ENCODE assay signal across 8 cellular contexts in the genomic region with DNA sequence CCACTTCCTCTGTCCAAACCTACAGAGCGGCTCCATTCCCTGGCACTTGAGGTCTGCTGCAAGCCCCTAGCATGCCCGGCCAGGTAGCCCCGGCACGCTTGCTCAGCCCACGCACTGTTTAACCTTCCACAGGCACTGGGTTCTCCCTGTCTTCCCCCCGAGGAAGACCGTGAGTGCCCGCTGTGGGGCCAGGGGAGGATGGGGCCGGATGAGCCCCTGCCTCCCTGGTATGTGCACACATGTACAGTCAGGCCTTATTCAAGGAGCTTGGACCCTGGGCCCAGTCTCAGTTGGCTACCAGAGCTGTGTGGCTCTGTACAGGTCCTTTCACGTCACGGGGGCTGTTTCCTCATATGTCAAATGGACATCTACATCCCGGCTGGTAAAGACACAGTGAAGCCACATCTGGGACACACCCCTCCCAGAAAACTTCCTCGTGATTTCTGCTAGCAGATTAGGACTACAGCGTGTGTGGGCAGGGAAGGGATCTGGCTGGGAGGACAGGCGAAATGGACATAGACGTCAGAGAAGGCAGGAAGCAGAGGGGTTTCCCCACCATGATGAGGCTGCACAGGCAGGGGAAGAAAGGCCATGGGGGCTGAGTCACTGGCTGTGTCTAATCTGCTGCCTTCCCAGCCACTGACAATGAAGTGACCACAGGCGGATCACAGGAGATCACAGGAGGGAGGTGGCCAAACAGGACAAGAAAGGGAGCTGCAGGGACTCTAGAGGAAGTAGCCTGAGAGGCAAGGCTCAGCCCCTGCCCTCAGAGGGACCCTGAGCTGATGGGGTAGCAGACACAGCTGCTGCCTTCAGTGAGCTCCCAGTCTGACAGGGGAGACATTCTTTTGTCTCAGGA.
DNase-seq lines count a peak whose midpoint lies in the region; ATAC-seq, FAIRE-seq and TF ChIP-seq lines count a peak whose summit lies in the region.

No MANE protein-coding gene starts in this region.

- H3K27me3 ChIP-seq in GM12878 (replicated peaks in 1 of 2; ENCODE audit: control insufficient read depth in 2 of 2, insufficient read depth in 2 of 2, low read length in 1 of 2) (no peaks in the 10 kb centered on the region), upper lobe of right lung (no peaks in the 10 kb centered on the region)

- H3K4me3 ChIP-seq in GM12878 (no peak overlapping the region), upper lobe of right lung (no peak overlapping the region)

- H3K79me2 ChIP-seq in GM12878 (ENCODE audit: control insufficient read depth, insufficient read depth, low read length) = no peaks in the 10 kb centered on the region

- H3K36me3 ChIP-seq in GM12878 (ENCODE audit: control insufficient read depth in 2 of 2, insufficient read depth in 2 of 2, low read length in 1 of 2) = no peaks in the 10 kb centered on the region
- no peaks in the 10 kb centered on the region for H3K36me3 ChIP-seq in upper lobe of right lung

- CTCF ChIA-PET in activated CD8-positive, alpha-beta memory T cell treated with anti-CD3 and anti-CD28 coated beads, Interleukin-2, amount 10 ng/mL, durations not matched to agents 7 days and 5 days (lab: Charles Lee) = interaction anchor here (0.8 to 6.6 kb wide), 9 partner anchors 10 to 343 kb away, joined by 3 to 39 read pairs (median 5); a partner anchor contains a TSS
- CTCF ChIA-PET in GM12878 (lab: Yijun Ruan, JAX) = interaction anchor here (1.0 to 5.9 kb wide), 13 partner anchors 9 to 356 kb away, joined by 3 to 50 read pairs (median 4); no protein-coding TSS in a partner anchor

- no peak for TF ChIP-seq RAD21 in GM12878 (IDR thresholded peaks at IDR 0.05; ENCODE audit: insufficient read depth, low read depth, low read length)

- POLR2A ChIA-PET in GM12878 (lab: Charles Lee) = interaction anchor here (0.7 to 2.4 kb wide), 3 partner anchors 9 to 208 kb away, joined by 3 to 13 read pairs (median 13); no protein-coding TSS in a partner anchor

- H3K9ac ChIP-seq in GM12878 (ENCODE audit: control insufficient read depth, insufficient read depth, low read length) = no peak overlapping the region

- no peaks in the 10 kb centered on the region; the same call in 2 of the 3 replicates for H3K9me3 ChIP-seq in GM12878 (replicated peaks; ENCODE audit: control insufficient read depth, insufficient read depth, low read length)
- no peaks in the 10 kb centered on the region for H3K9me3 ChIP-seq in upper lobe of right lung

- no peak overlapping the region for H2AFZ ChIP-seq in GM12878 (ENCODE audit: control insufficient read depth, low read depth, low read length)

- H3K4me2 ChIP-seq in GM12878 (ENCODE audit: control insufficient read depth, insufficient read depth) = no peak overlapping the region

- peaks cover 9% of the 10 kb centered on the region for H3K4me1 Mint-ChIP-seq in activated CD8-positive, alpha-beta memory T cell treated with anti-CD3 and anti-CD28 coated beads, Interleukin-2, amount 10 ng/mL, durations not matched to agents 7 days and 5 days

- intact Hi-C loops in GM12878 (cut with micrococcal nuclease; ENCODE audit: unreplicated experiment) = no loop called here
- intact Hi-C loops in upper lobe of right lung (cut with DNase I) = no loop called here

- no peak for TF ChIP-seq CTCF in GM12878 (IDR thresholded peaks at IDR 0.05 in 2 of 3, conservative IDR thresholded peaks at IDR 0.05 in 1 of 3; ENCODE audit: control insufficient read depth in 2 of 3, extremely low read depth in 1 of 3, insufficient read depth in 1 of 3, low read depth in 3 of 3, low read length in 3 of 3)
- TF ChIP-seq CTCF in upper lobe of right lung (IDR thresholded peaks at IDR 0.05) = no peak

- SMC1A ChIA-PET in GM12878 (lab: Charles Lee; ENCODE audit: uncharacterized antibody, unreplicated experiment) = interaction anchor here (0.9 to 3.0 kb wide), 7 partner anchors 9 to 60 kb away, joined by 3 to 18 read pairs (median 4); no protein-coding TSS in a partner anchor

- no peaks in the 10 kb centered on the region for H3K9me3 Mint-ChIP-seq in activated CD8-positive, alpha-beta memory T cell treated with anti-CD3 and anti-CD28 coated beads, Interleukin-2, amount 10 ng/mL, durations not matched to agents 7 days and 5 days (ENCODE audit: low read depth)

- H3K27ac Mint-ChIP-seq in activated CD8-positive, alpha-beta memory T cell treated with anti-CD3 and anti-CD28 coated beads, Interleukin-2, amount 10 ng/mL, durations not matched to agents 7 days and 5 days = no peak overlapping the region

- BruUV-seq in GM12878 (replicated peaks; lab: Mats Ljungman, UMichigan) = no TSS peak

- in situ Hi-C loops in GM12878 (cut with MboI) = no loop called here

- H3K4me3 Mint-ChIP-seq in activated CD8-positive, alpha-beta memory T cell treated with anti-CD3 and anti-CD28 coated beads, Interleukin-2, amount 10 ng/mL, durations not matched to agents 7 days and 5 days = no peak overlapping the region

- ATAC-seq in activated CD8-positive, alpha-beta memory T cell treated with anti-CD3 and anti-CD28 coated beads, Interleukin-2, amount 10 ng/mL, durations not matched to agents 7 days and 5 days = peak; percentile 56
- ATAC-seq in GM12878 = peak; percentile 77
- ATAC-seq in left lobe of liver = peak; percentile 63
- peak; percentile 80 for ATAC-seq in upper lobe of right lung

- H4K20me1 ChIP-seq in GM12878 (ENCODE audit: control insufficient read depth, insufficient read depth) = no peaks in the 10 kb centered on the region

- RAD21 ChIA-PET in GM12878 (lab: Charles Lee; ENCODE audit: unreplicated experiment) = interaction anchor here (0.6 to 1.9 kb wide), 8 partner anchors 9 to 295 kb away, joined by 3 to 7 read pairs (median 5); a partner anchor contains a TSS

- peak; percentile 56 for DNase-seq in activated CD8-positive, alpha-beta memory T cell treated with anti-CD3 and anti-CD28 coated beads, Interleukin-2, amount 10 ng/mL, durations not matched to agents 7 days and 5 days
- DNase-seq in activated CD8-positive, alpha-beta memory T cell treated with anti-CD3 and anti-CD28 coated beads, Interleukin-2, amount 50 U/mL, for 4 hours = no peak
- no peak for DNase-seq in GM12878 (ENCODE audit: low read depth, low spot score)
- DNase-seq in left lobe of liver (ENCODE audit: low spot score) = no peak
- DNase-seq in upper lobe of right lung = peak; percentile 71
- no peak for DNase-seq in Kasumi-1 (lab: John Stamatoyannopoulos, UW)
- DNase-seq in SK-N-DZ (ENCODE audit: low spot score) = no peak
- DNase-seq in cerebellar nuclear complex (lab: John Stamatoyannopoulos, UW) = no peak

- TF ChIP-seq EP300 in GM12878 (IDR thresholded peaks at IDR 0.05; ENCODE audit: borderline replicate concordance in 1 of 2, control insufficient read depth in 1 of 2, low read depth in 2 of 2, low read length in 2 of 2) = no peak

- no peaks in the 10 kb centered on the region for H3K27me3 Mint-ChIP-seq in activated CD8-positive, alpha-beta memory T cell treated with anti-CD3 and anti-CD28 coated beads, Interleukin-2, amount 10 ng/mL, durations not matched to agents 7 days and 5 days

- H3K4me1 ChIP-seq in GM12878 (ENCODE audit: control insufficient read depth, insufficient read depth, low read length) = peaks cover 44% of the 10 kb centered on the region
- peaks cover 16% of the 10 kb centered on the region for H3K4me1 ChIP-seq in upper lobe of right lung

- H3K27ac ChIP-seq in GM12878 (ENCODE audit: control insufficient read depth, insufficient read depth) (no peak overlapping the region), upper lobe of right lung (peak overlapping the region; percentile 5)

- no peak for FAIRE-seq in GM12878 (lab: Jason Lieb, UNC)

- WGBS in GM12878 (ENCODE audit: insufficient coverage, insufficient replicate concordance, low lambda C conversion rate, missing lambda C conversion rate) = 50% methylated on average over 17 of the region's 17 CpGs

- TF ChIP-seq POLR2A in GM12878 (IDR thresholded peaks at IDR 0.05; ENCODE audit: low read depth, low read length) = no peak

- H3K36me3 Mint-ChIP-seq in activated CD8-positive, alpha-beta memory T cell treated with anti-CD3 and anti-CD28 coated beads, Interleukin-2, amount 10 ng/mL, durations not matched to agents 7 days and 5 days = peaks cover 4% of the 10 kb centered on the region

TF ChIP-seq in GM12878, 131 proteins besides CTCF, POLR2A, EP300 and RAD21 (continues in another document):
- peak in 1 of 2 experiments; percentile 53; a peak in 2 of 4 replicates for TF ChIP-seq IKZF2 (IDR thresholded peaks at IDR 0.05)
- peak; percentile 71 for TF ChIP-seq HDGF (IDR thresholded peaks at IDR 0.05)
- TF ChIP-seq RUNX3 (IDR thresholded peaks at IDR 0.05; ENCODE audit: low read length) = peak; percentile 22; the same call in 1 of the 2 replicates
- TF ChIP-seq, protein P1, sequence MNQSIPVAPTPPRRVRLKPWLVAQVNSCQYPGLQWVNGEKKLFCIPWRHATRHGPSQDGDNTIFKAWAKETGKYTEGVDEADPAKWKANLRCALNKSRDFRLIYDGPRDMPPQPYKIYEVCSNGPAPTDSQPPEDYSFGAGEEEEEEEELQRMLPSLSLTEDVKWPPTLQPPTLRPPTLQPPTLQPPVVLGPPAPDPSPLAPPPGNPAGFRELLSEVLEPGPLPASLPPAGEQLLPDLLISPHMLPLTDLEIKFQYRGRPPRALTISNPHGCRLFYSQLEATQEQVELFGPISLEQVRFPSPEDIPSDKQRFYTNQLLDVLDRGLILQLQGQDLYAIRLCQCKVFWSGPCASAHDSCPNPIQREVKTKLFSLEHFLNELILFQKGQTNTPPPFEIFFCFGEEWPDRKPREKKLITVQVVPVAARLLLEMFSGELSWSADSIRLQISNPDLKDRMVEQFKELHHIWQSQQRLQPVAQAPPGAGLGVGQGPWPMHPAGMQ (IDR thresholded peaks at IDR 0.05; ENCODE audit: borderline replicate concordance) = no peak
- no peak for TF ChIP-seq RFX5 (IDR thresholded peaks at IDR 0.05; ENCODE audit: low read depth, low read length)
- 0 out of 2 replicates have a peak, but pooled peaks have one; percentile 18 for TF ChIP-seq ATF7 (IDR thresholded peaks at IDR 0.05; ENCODE audit: low read depth)

Comparison
In these comparisons a context has a peak if more than half of its experiments do, and no peak if none do; other contexts are left out.
1. DNase-seq: peak in activated CD8-positive, alpha-beta memory T cell treated with anti-CD3 and anti-CD28 coated beads, Interleukin-2, amount 10 ng/mL, durations not matched to agents 7 days and 5 days (single experiment) and upper lobe of right lung (single experiment); none in activated CD8-positive, alpha-beta memory T cell treated with anti-CD3 and anti-CD28 coated beads, Interleukin-2, amount 50 U/mL, for 4 hours (single experiment), GM12878 (single experiment), left lobe of liver (single experiment), Kasumi-1 (0 of 2), SK-N-DZ (single experiment) and cerebellar nuclear complex (0 of 2).
2. Peak in every context shown above with its lines, with median percentiles within 50 percentile points of each other: ATAC-seq.